In the genomic region with DNA sequence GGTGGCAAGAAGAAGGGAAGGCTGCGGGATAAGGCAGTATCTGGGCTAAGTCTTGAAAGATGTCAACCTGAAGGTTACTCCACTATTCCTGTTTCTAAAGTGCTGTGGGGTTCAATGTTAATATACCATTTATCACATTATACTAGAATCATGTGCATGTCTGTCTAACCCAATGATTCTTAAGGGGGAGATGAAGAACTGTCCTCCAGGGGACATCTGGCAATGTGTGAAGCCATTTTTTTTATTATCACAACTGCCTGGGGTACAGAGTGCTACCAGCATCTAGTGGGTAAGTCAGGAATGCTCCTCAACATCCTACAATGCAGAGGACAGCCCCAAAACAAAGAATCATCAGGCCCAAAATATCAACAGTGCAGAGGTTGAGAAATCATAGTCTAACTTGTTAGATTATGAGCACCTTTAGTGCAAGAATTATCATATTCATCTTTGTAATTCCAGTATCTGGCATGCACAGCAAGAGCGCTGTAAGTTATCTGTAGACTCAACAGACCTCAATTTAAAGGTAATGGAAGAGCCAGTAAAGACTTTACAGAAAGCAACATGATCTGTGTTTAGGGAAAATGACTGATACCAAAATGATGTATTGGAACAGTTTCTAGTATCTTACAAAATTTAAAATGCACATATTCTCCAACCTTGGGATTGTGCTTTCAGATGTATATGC, we compare ENCODE assay signal across 1 cellular context.
TF ChIP-seq lines count a peak whose summit lies in the region.

No MANE protein-coding gene starts in this region.

TF ChIP-seq in HCT116, 20 proteins besides CTCF, POLR2A, EP300 and RAD21:
- TF ChIP-seq, protein P1, sequence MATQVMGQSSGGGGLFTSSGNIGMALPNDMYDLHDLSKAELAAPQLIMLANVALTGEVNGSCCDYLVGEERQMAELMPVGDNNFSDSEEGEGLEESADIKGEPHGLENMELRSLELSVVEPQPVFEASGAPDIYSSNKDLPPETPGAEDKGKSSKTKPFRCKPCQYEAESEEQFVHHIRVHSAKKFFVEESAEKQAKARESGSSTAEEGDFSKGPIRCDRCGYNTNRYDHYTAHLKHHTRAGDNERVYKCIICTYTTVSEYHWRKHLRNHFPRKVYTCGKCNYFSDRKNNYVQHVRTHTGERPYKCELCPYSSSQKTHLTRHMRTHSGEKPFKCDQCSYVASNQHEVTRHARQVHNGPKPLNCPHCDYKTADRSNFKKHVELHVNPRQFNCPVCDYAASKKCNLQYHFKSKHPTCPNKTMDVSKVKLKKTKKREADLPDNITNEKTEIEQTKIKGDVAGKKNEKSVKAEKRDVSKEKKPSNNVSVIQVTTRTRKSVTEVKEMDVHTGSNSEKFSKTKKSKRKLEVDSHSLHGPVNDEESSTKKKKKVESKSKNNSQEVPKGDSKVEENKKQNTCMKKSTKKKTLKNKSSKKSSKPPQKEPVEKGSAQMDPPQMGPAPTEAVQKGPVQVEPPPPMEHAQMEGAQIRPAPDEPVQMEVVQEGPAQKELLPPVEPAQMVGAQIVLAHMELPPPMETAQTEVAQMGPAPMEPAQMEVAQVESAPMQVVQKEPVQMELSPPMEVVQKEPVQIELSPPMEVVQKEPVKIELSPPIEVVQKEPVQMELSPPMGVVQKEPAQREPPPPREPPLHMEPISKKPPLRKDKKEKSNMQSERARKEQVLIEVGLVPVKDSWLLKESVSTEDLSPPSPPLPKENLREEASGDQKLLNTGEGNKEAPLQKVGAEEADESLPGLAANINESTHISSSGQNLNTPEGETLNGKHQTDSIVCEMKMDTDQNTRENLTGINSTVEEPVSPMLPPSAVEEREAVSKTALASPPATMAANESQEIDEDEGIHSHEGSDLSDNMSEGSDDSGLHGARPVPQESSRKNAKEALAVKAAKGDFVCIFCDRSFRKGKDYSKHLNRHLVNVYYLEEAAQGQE (IDR thresholded peaks at IDR 0.05; ENCODE audit: low read depth) = no peak
- TF ChIP-seq ELF1 (IDR thresholded peaks at IDR 0.05; ENCODE audit: borderline replicate concordance, low read depth) (no peak), SP1 (IDR thresholded peaks at IDR 0.05; ENCODE audit: low read depth) (no peak), JUND (IDR thresholded peaks at IDR 0.05) (no peak), EGR1 (IDR thresholded peaks at IDR 0.05; ENCODE audit: low read depth) (no peak), EZH2 (IDR thresholded peaks at IDR 0.05) (no peak), SIN3A (IDR thresholded peaks at IDR 0.05; ENCODE audit: low read depth) (no peak), CBX3 (IDR thresholded peaks at IDR 0.05; ENCODE audit: low read depth) (no peak), EZH2phosphoT487 (IDR thresholded peaks at IDR 0.05; ENCODE audit: borderline replicate concordance) (no peak), TCF7L2 (IDR thresholded peaks at IDR 0.05; ENCODE audit: borderline replicate concordance, extremely low read depth, insufficient read depth, insufficient read length) (no peak), SRF (IDR thresholded peaks at IDR 0.05; ENCODE audit: low read depth) (no peak), ZNF274 (IDR thresholded peaks at IDR 0.05; ENCODE audit: low read depth, low read length) (no peak), YY1 (IDR thresholded peaks at IDR 0.05; ENCODE audit: extremely low read depth, insufficient replicate concordance, low read depth, low read length) (no peak), FOSL1 (IDR thresholded peaks at IDR 0.05; ENCODE audit: low read depth) (no peak), POLR2AphosphoS5 (IDR thresholded peaks at IDR 0.05; ENCODE audit: low read depth, low read length) (no peak), ZFX (IDR thresholded peaks at IDR 0.05) (no peak)
- TF ChIP-seq, protein P2, sequence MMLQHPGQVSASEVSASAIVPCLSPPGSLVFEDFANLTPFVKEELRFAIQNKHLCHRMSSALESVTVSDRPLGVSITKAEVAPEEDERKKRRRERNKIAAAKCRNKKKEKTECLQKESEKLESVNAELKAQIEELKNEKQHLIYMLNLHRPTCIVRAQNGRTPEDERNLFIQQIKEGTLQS (IDR thresholded peaks at IDR 0.05) = no peak
